In genomic region chr14:53306267-53306721, GRCh38 we compare ENCODE assay signal across 8 cellular contexts.
DNase-seq lines count a peak whose midpoint lies in the region; ATAC-seq and TF ChIP-seq lines count a peak whose summit lies in the region.

No MANE protein-coding gene starts in this region.

- H3K4me1 ChIP-seq in RWPE2 (ENCODE audit: insufficient read depth, poor library complexity, severe bottlenecking) (no peaks in the 10 kb centered on the region), psoas muscle (no peaks in the 10 kb centered on the region)

- H3K36me3 ChIP-seq in RWPE2 (ENCODE audit: low read depth) (no peaks in the 10 kb centered on the region), psoas muscle (ENCODE audit: insufficient read depth in 1 of 2, low read depth in 1 of 2) (no peaks in the 10 kb centered on the region)

- ATAC-seq in RWPE2 (ENCODE audit: low read depth) (peak; percentile 80), left cardiac atrium (peak; percentile 79 to 90), psoas muscle (peak; percentile 49 to 86 (median 62)), HG02973 (IDR thresholded peaks at IDR 0.05; ENCODE audit: unreplicated experiment) (no peak)

- H3K9me3 Mint-ChIP-seq in IgD-negative memory B cell = peaks cover 0 to 4% (median 2%) of the 10 kb centered on the region in 3 donors

- H3K9me3 ChIP-seq in RWPE2 (ENCODE audit: severe bottlenecking) (no peaks in the 10 kb centered on the region), psoas muscle (no peaks in the 10 kb centered on the region)

- peak; percentile 96 for TF ChIP-seq CTCF in RWPE2 (IDR thresholded peaks at IDR 0.05; ENCODE audit: poor library complexity, severe bottlenecking)
- peak; percentile 77 for TF ChIP-seq CTCF in psoas muscle (IDR thresholded peaks at IDR 0.05)

- peaks cover 8 to 12% (median 11%) of the 10 kb centered on the region in 3 donors for H3K4me1 Mint-ChIP-seq in IgD-negative memory B cell

- peak overlapping the region in 3 of 4 donors; percentile 60 to 70 (median 63) for H3K4me3 Mint-ChIP-seq in IgD-negative memory B cell

- peaks cover 13% of the 10 kb centered on the region for H3K27me3 Mint-ChIP-seq in IgD-negative memory B cell

- H3K4me3 ChIP-seq in RWPE2 (ENCODE audit: severe bottlenecking) (peak overlapping the region; percentile 24), psoas muscle (peak overlapping the region; percentile 59)

- 1 to 5% (median 2%) methylated on average over 11 of the region's 11 CpGs for WGBS in psoas muscle, 3 donors

- peak; percentile 57 for DNase-seq in Daoy (ENCODE audit: low read depth)
- DNase-seq in RWPE2 (ENCODE audit: low spot score) = no peak
- peak in 41 of 56 donors; percentile 22 to 88 (median 60) for DNase-seq in amygdala (lab: John Stamatoyannopoulos, UW)
- DNase-seq in left cardiac atrium = peak; percentile 58
- peak; percentile 57 to 62 for DNase-seq in psoas muscle
- DNase-seq in HK-2 (ENCODE audit: unreplicated experiment) = no peak

- H3K27ac ChIP-seq in RWPE2 (ENCODE audit: poor library complexity, severe bottlenecking) = no peak overlapping the region
- H3K27ac ChIP-seq in psoas muscle = no peak overlapping the region

- H3K27me3 ChIP-seq in RWPE2 (ENCODE audit: insufficient read depth, poor library complexity, severe bottlenecking) = peaks cover 3% of the 10 kb centered on the region
- H3K27me3 ChIP-seq in psoas muscle (ENCODE audit: insufficient read depth in 3 of 3, low read length in 2 of 3) = no peaks in the 10 kb centered on the region

- H3K36me3 Mint-ChIP-seq in IgD-negative memory B cell = no peaks in the 10 kb centered on the region

- intact Hi-C loops in left cardiac atrium (cut with DNase I) = no loop called here
- intact Hi-C loops in psoas muscle (cut with DNase I) = loop anchor here (5.0 to 10.0 kb wide), 2 partner anchors 481 to 484 kb away; no protein-coding TSS in a partner anchor

- no peak overlapping the region for H3K27ac Mint-ChIP-seq in IgD-negative memory B cell

Comparison
In these comparisons a context has a peak if more than half of its experiments do, and no peak if none do; other contexts are left out.
1. DNase-seq: peak in Daoy (single experiment), amygdala (41 of 56), left cardiac atrium (single experiment) and psoas muscle (2 of 2); none in RWPE2 (single experiment) and HK-2 (single experiment).
2. intact Hi-C loops: an anchor here in psoas muscle (5.0 to 10.0 kb wide); none called in left cardiac atrium.